In the genomic region with DNA sequence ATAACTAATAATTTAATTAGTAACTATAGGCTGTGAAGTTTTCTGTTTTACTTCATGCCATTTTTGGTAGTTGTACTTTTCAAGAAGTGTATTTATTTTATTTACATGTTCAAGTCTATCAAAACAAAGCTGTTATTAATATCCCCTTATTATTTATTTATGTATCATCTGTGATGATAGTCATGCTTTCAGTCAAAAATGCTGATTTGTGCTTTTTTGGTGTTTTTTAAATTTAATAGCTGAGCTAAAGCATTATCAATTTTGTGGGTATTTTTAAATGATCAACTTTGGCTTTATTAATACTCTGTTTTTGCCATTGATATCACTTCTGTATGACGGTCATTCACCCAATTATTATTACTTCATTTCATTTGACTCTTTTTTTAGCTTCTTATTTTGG, we compare ENCODE assay signal across 36 cellular contexts.
"Had no signal": no experiment of that assay in that cellular context is flagged by ENCODE, and none has a peak within 500 bp of the region (broad histone marks: within the 10 kb centered on the region; RNA-seq: fewer than 3 reads in every experiment).

No MANE protein-coding gene starts in this region.

- H3K4me3 ChIP-seq: MG63 had no signal

- DNase-seq: Karpas-422, Kasumi-1, MG63, MM.1S, MV-4-11, NCI-H1048, NCI-H1092, NCI-H1092 treated with DMSO at 0.1 percent for 48 hours, NCI-H1105, NCI-H1105 treated with DMSO at 0.1 percent for 48 hours, NCI-H1417, NCI-H1417 treated with DMSO at 0.1 percent for 48 hours, NCI-H1436, NCI-H1436 treated with DMSO at 0.1 percent for 48 hours, NCI-H146, NCI-H1694, NCI-H1694 treated with DMSO at 0.1 percent for 48 hours, NCI-H187, NCI-H187 treated with DMSO at 0.1 percent for 48 hours, NCI-H1930, NCI-H2029, NCI-H2029 treated with DMSO at 0.1 percent for 48 hours, NCI-H2081, NCI-H2081 treated with DMSO at 0.1 percent for 48 hours, NCI-H2107, NCI-H2171, NCI-H2171 treated with DMSO at 0.1 percent for 48 hours, NCI-H2227 treated with DMSO at 0.1 percent for 48 hours, NCI-H226, NCI-H345, NCI-H446, NCI-H446 treated with DMSO at 0.1 percent for 48 hours, NCI-H510A, NCI-H510A treated with DMSO at 0.1 percent for 48 hours, NCI-H524, NCI-H524 treated with DMSO at 0.1 percent for 48 hours had no signal

- H3K9me3 ChIP-seq: MG63 had no signal

- H3K27me3 ChIP-seq: MG63 had no signal

- H3K36me3 ChIP-seq: MG63 had no signal
